ENCODE assay signal across 8 cellular contexts in genomic region chr6:36678488-36679042, GRCh38. TPM values are rescaled to one million over a fixed set of nuclear protein-coding genes. Genes with fewer than 3 reads are reported as not detected.
DNase-seq lines count a peak whose midpoint lies in the region; ATAC-seq and TF ChIP-seq lines count a peak whose summit lies in the region.

Gene CDKN1A (plus strand): TSS chr6:36678714. CDS start chr6:36684102, 5,388 bp downstream.

- no peaks in the 10 kb centered on the region for H3K9me2 ChIP-seq in HCT116 (ENCODE audit: insufficient read depth)

- TF ChIP-seq RAD21 in HCT116 (IDR thresholded peaks at IDR 0.05; ENCODE audit: low read depth): no peak

- RAD21 ChIA-PET in HCT116 (lab: Charles Lee; ENCODE audit: low non-redundant PET in 1 of 2, low total read pairs in 2 of 2, uncharacterized antibody in 2 of 2, unreplicated experiment in 2 of 2): interaction anchor here in 1 of 2 experiments (0.6 to 1.3 kb wide), 2 partner anchors 12 to 36 kb away, joined by 5 read pairs; no protein-coding TSS in a partner anchor

- H3K27me3 Mint-ChIP-seq in activated naive CD8-positive, alpha-beta T cell: no peaks in the 10 kb centered on the region
- peaks cover 8% of the 10 kb centered on the region for H3K27me3 Mint-ChIP-seq in glutamatergic neuron (ENCODE audit: unreplicated experiment)
- no peaks in the 10 kb centered on the region for H3K27me3 Mint-ChIP-seq in osteocyte (ENCODE audit: unreplicated experiment)

- peak within 1 kb of the TSS; percentile 79 for H3K9ac ChIP-seq in HCT116 (ENCODE audit: low read length)

- under 1% methylated on average over 63 of the region's 63 CpGs for WGBS in thymus

- H3K27ac Mint-ChIP-seq in activated naive CD8-positive, alpha-beta T cell: peak within 1 kb of the TSS; percentile 85
- H3K27ac Mint-ChIP-seq in glutamatergic neuron (ENCODE audit: unreplicated experiment) (peak within 1 kb of the TSS; percentile 93), osteocyte (ENCODE audit: unreplicated experiment) (peak within 1 kb of the TSS; percentile 99)

- no peaks in the 10 kb centered on the region for H3K36me3 Mint-ChIP-seq in activated naive CD8-positive, alpha-beta T cell
- H3K36me3 Mint-ChIP-seq in glutamatergic neuron (ENCODE audit: unreplicated experiment): no peaks in the 10 kb centered on the region
- peaks cover 10% of the 10 kb centered on the region for H3K36me3 Mint-ChIP-seq in osteocyte (ENCODE audit: unreplicated experiment)

- TF ChIP-seq CTCF in HCT116 (IDR thresholded peaks at IDR 0.05 in 2 of 3, conservative IDR thresholded peaks at IDR 0.05 in 1 of 3; ENCODE audit: borderline replicate concordance in 1 of 3, insufficient read depth in 1 of 3, low read depth in 2 of 3, low read length in 2 of 3): no peak
- no peak for TF ChIP-seq CTCF in NB4 (IDR thresholded peaks at IDR 0.05; ENCODE audit: low read depth, low read length)
- peak; percentile 28 for TF ChIP-seq CTCF in glutamatergic neuron (IDR thresholded peaks at IDR 0.05; ENCODE audit: partially characterized antibody, unreplicated experiment)
- no peak for TF ChIP-seq CTCF in osteocyte (IDR thresholded peaks at IDR 0.05)

- peaks cover 4% of the 10 kb centered on the region; the same call in 1 of the 2 replicates for H4K20me1 ChIP-seq in HCT116 (ENCODE audit: insufficient read depth)

- no peaks in the 10 kb centered on the region for H3K9me3 ChIP-seq in HCT116 (ENCODE audit: control insufficient read depth in 1 of 2, insufficient read depth in 1 of 2, low read depth in 1 of 2, low read length in 2 of 2)
- H3K9me3 ChIP-seq in thymus (ENCODE audit: control insufficient read depth): no peaks in the 10 kb centered on the region

- peak within 1 kb of the TSS; percentile 97 for H3K4me2 ChIP-seq in HCT116 (ENCODE audit: low read length)

- H3K36me3 ChIP-seq in HCT116 (ENCODE audit: control insufficient read depth in 1 of 2, insufficient read depth in 2 of 2, low read length in 2 of 2) (peaks cover 0 to 2% of the 10 kb centered on the region in 2 experiments; a peak in 1 of 4 replicates), thymus (ENCODE audit: control insufficient read depth, insufficient read depth) (no peaks in the 10 kb centered on the region)

- no peaks in the 10 kb centered on the region for H3K9me3 Mint-ChIP-seq in activated naive CD8-positive, alpha-beta T cell (ENCODE audit: low read depth)
- H3K9me3 Mint-ChIP-seq in glutamatergic neuron (ENCODE audit: unreplicated experiment) (peaks cover 10% of the 10 kb centered on the region), osteocyte (ENCODE audit: unreplicated experiment) (no peaks in the 10 kb centered on the region)

- TF ChIP-seq POLR2A in HCT116 (IDR thresholded peaks at IDR 0.05; ENCODE audit: borderline replicate concordance, extremely low read depth, insufficient read depth, insufficient read length): peak; percentile 98
- TF ChIP-seq POLR2A in NB4 (IDR thresholded peaks at IDR 0.05; ENCODE audit: extremely low read depth, insufficient read length): no peak

- peak within 1 kb of the TSS; percentile 81 to 93 for H3K4me3 ChIP-seq in HCT116 (replicated peaks in 1 of 2; ENCODE audit: low read depth in 1 of 2, low read length in 2 of 2)
- H3K4me3 ChIP-seq in NB4 (ENCODE audit: low read depth, low read length): peak within 1 kb of the TSS; percentile 69
- H3K4me3 ChIP-seq in thymus (ENCODE audit: low read length): peak within 1 kb of the TSS; percentile 44

- DNase-seq in EH (ENCODE audit: low read depth): peak; percentile 96
- peak; percentile 68 for DNase-seq in HCT116 (ENCODE audit: low read depth, low spot score)
- DNase-seq in NB4 (ENCODE audit: low read depth): peak; percentile 92
- peak; percentile 50 for DNase-seq in SKM-1 (lab: John Stamatoyannopoulos, UW; ENCODE audit: unreplicated experiment)
- DNase-seq in glutamatergic neuron: peak; percentile 85
- DNase-seq in osteocyte (ENCODE audit: extremely low spot score, unreplicated experiment): peak; percentile 98

- no TSS peak for BruUV-seq in HCT116 (replicated peaks; lab: Mats Ljungman, UMichigan)

- peak within 1 kb of the TSS; percentile 62 for H2AFZ ChIP-seq in HCT116 (ENCODE audit: low read depth, low read length, poor library complexity, severe bottlenecking)

- H3K4me3 Mint-ChIP-seq in activated naive CD8-positive, alpha-beta T cell: peak within 1 kb of the TSS; percentile 90
- H3K4me3 Mint-ChIP-seq in glutamatergic neuron (ENCODE audit: unreplicated experiment) (peak within 1 kb of the TSS; percentile 90), osteocyte (ENCODE audit: unreplicated experiment) (peak within 1 kb of the TSS; percentile 96)

- POLR2A ChIA-PET in HCT116 (lab: Charles Lee): interaction anchor here (0.7 to 6.3 kb wide), 18 partner anchors 9 to 237 kb away, joined by 3 to 119 read pairs (median 4); no protein-coding TSS in a partner anchor

- peaks cover 46% of the 10 kb centered on the region for H3K4me1 Mint-ChIP-seq in activated naive CD8-positive, alpha-beta T cell (ENCODE audit: low read depth)
- H3K4me1 Mint-ChIP-seq in glutamatergic neuron (ENCODE audit: low read depth, unreplicated experiment) (peaks cover 18% of the 10 kb centered on the region), osteocyte (ENCODE audit: unreplicated experiment) (peaks cover 61% of the 10 kb centered on the region)

- H3K27me3 ChIP-seq in HCT116 (ENCODE audit: insufficient read depth, low read length) (no peaks in the 10 kb centered on the region), thymus (ENCODE audit: control insufficient read depth, insufficient read depth) (peaks cover 29% of the 10 kb centered on the region)

- H3K27ac ChIP-seq in HCT116 (ENCODE audit: low read depth, low read length) (peak within 1 kb of the TSS; percentile 64), thymus (ENCODE audit: low read depth) (peak within 1 kb of the TSS; percentile 88)

- H3K79me2 ChIP-seq in HCT116 (ENCODE audit: insufficient read depth, low read length): peaks cover 48% of the 10 kb centered on the region

- peaks cover 60 to 74% of the 10 kb centered on the region in 2 experiments for H3K4me1 ChIP-seq in HCT116 (ENCODE audit: control insufficient read depth in 1 of 2, insufficient read depth in 2 of 2, low read length in 2 of 2)
- peaks cover 34% of the 10 kb centered on the region for H3K4me1 ChIP-seq in thymus (ENCODE audit: control insufficient read depth, insufficient read depth, low read length)

- peak; percentile 80 for ATAC-seq in HCT116

- CTCF ChIA-PET in HCT116 (lab: Charles Lee): interaction anchor here (0.9 to 1.1 kb wide), 2 partner anchors 9 to 63 kb away, joined by 3 to 4 read pairs; no protein-coding TSS in a partner anchor

- intact Hi-C loops in HCT116 (cut with micrococcal nuclease): no loop called here

TF ChIP-seq in HCT116, 20 proteins besides CTCF, POLR2A, EP300 and RAD21:
- TF ChIP-seq CBX3 (IDR thresholded peaks at IDR 0.05; ENCODE audit: low read depth) (no peak), POLR2AphosphoS5 (IDR thresholded peaks at IDR 0.05; ENCODE audit: low read depth, low read length) (peak; percentile 100), TCF7L2 (IDR thresholded peaks at IDR 0.05; ENCODE audit: borderline replicate concordance, extremely low read depth, insufficient read depth, insufficient read length) (peak; percentile 52)
TF ChIP-seq in HCT116: peak in this region for 2.

RNA-seq across cellular contexts. Expression of gene CDKN1A, which starts in this region (rescaled TPM):
- total RNA-seq in HCT116 (2021; ENCODE audit: unreplicated experiment): 179 TPM
- 218 and 229 TPM in 2 replicates for polyA plus RNA-seq in HCT116 (2012)
- total RNA-seq in glutamatergic neuron (ENCODE audit: unreplicated experiment): 41.3 TPM
- total RNA-seq in osteocyte: 161 and 201 TPM in 2 replicates
- 81.2 TPM for polyA plus RNA-seq in thymus

Comparison
In these comparisons a context has a peak if more than half of its experiments do, and no peak if none do; other contexts are left out.
1. Peak in every context shown above with its lines: DNase-seq, ATAC-seq, H3K4me3 ChIP-seq and H3K27ac ChIP-seq.